Comparison of ENCODE assay signal across 34 cellular contexts in genomic region chr2:53821810-53822209, GRCh38.
"Had no signal": no experiment of that assay in that cellular context is flagged by ENCODE, and none has a peak within 500 bp of the region (broad histone marks: within the 10 kb centered on the region; RNA-seq: fewer than 3 reads in every experiment).

No MANE protein-coding gene starts in this region.

- H3K4me1 Mint-ChIP-seq: activated B cell treated with CpG ODN at 0.5 μM for 24 hours; activated CD4-positive, alpha-beta T cell treated with anti-CD3 and anti-CD28 coated beads, Interleukin-2, amount 10 ng/mL, durations not matched to agents 24 days and 14 days; activated naive CD8-positive, alpha-beta T cell treated with anti-CD3 and anti-CD28 coated beads for 36 hours; activated T-helper 17 cell treated with anti-CD3 and anti-CD28 coated beads, Interleukin-2, amount 50 U/mL, for 72 hours; T-cell had no signal

- H3K9me3 Mint-ChIP-seq: activated B cell treated with CpG ODN at 0.5 μM for 24 hours; activated CD4-positive, alpha-beta memory T cell treated with anti-CD3 and anti-CD28 coated beads for 36 hours; activated CD4-positive, alpha-beta T cell treated with anti-CD3 and anti-CD28 coated beads, Interleukin-2, amount 10 ng/mL, durations not matched to agents 24 days and 14 days; activated CD8-positive, alpha-beta T cell treated with anti-CD3 and anti-CD28 coated beads for 36 hours; activated naive CD4-positive, alpha-beta T cell treated with anti-CD3 and anti-CD28 coated beads for 36 hours; activated naive CD4-positive, alpha-beta T cell treated with anti-CD3 and anti-CD28 coated beads, Interleukin-2, amount 50 U/mL, for 72 hours; activated naive CD8-positive, alpha-beta T cell treated with anti-CD3 and anti-CD28 coated beads for 36 hours; activated T-cell treated with anti-CD3 and anti-CD28 coated beads, Interleukin-2, amount 50 U/mL, for 4 hours; activated T-cell treated with anti-CD3 and anti-CD28 coated beads, Interleukin-2, amount 50 U/mL, for 72 hours; activated T-helper 1 cell treated with anti-CD3 and anti-CD28 coated beads, Interleukin-12 subunit alpha, Interleukin-12 subunit beta, Interleukin-2, Interleukin-4 antibody, amounts not matched to agents 30 ng/mL and 10 ng/mL and 1 ng/mL, durations not matched to agents 14 hours and 24 hours and 36 hours; activated T-helper 17 cell treated with anti-CD3 and anti-CD28 coated beads, Interleukin-2, amount 50 U/mL, for 72 hours; T-cell; T-helper 2 cell treated with Interferon-gamma antibody and Interleukin-4, amounts not matched to agents 5 μg/mL and 100 μg/mL, for 36 hours had no signal

- H3K9me3 ChIP-seq: adrenal gland, body of pancreas, breast epithelium had no signal

- H3K4me1 ChIP-seq: breast epithelium had no signal

- ATAC-seq: activated CD8-positive, alpha-beta T cell treated with anti-CD3 and anti-CD28 coated beads for 36 hours; activated naive CD4-positive, alpha-beta T cell treated with anti-CD3 and anti-CD28 coated beads, Interleukin-2, amount 50 U/mL, for 72 hours; activated T-cell treated with anti-CD3 and anti-CD28 coated beads, Interleukin-2, amount 50 U/mL, for 4 hours; activated T-cell treated with anti-CD3 and anti-CD28 coated beads, Interleukin-2, amount 50 U/mL, for 72 hours; activated T-helper 17 cell treated with anti-CD3 and anti-CD28 coated beads, Interleukin-2, amount 50 U/mL, for 72 hours; body of pancreas; T-cell had no signal

- H3K4me3 Mint-ChIP-seq: activated B cell treated with CpG ODN at 0.5 μM for 24 hours; activated CD4-positive, alpha-beta memory T cell treated with anti-CD3 and anti-CD28 coated beads for 36 hours; activated CD4-positive, alpha-beta T cell treated with anti-CD3 and anti-CD28 coated beads, Interleukin-2, amount 10 ng/mL, durations not matched to agents 24 days and 14 days; activated CD8-positive, alpha-beta T cell treated with anti-CD3 and anti-CD28 coated beads for 36 hours; activated naive CD4-positive, alpha-beta T cell treated with anti-CD3 and anti-CD28 coated beads for 36 hours; activated naive CD8-positive, alpha-beta T cell treated with anti-CD3 and anti-CD28 coated beads for 36 hours; activated T-cell treated with anti-CD3 and anti-CD28 coated beads, Interleukin-2, amount 50 U/mL, for 4 hours; activated T-cell treated with anti-CD3 and anti-CD28 coated beads, Interleukin-2, amount 50 U/mL, for 72 hours; activated T-helper 1 cell treated with anti-CD3 and anti-CD28 coated beads, Interleukin-12 subunit alpha, Interleukin-12 subunit beta, Interleukin-2, Interleukin-4 antibody, amounts not matched to agents 30 ng/mL and 10 ng/mL and 1 ng/mL, durations not matched to agents 14 hours and 24 hours and 36 hours; activated T-helper 17 cell treated with anti-CD3 and anti-CD28 coated beads, Interleukin-2, amount 50 U/mL, for 72 hours; T-cell; T-helper 2 cell treated with Interferon-gamma antibody and Interleukin-4, amounts not matched to agents 5 μg/mL and 100 μg/mL, for 36 hours had no signal

- H3K27me3 ChIP-seq: adrenal gland, body of pancreas, brain microvascular endothelial cell, breast epithelium had no signal

- H3K27ac ChIP-seq: adrenal gland, body of pancreas, brain microvascular endothelial cell, breast epithelium, VCaP had no signal

- H3K27ac Mint-ChIP-seq: activated B cell treated with CpG ODN at 0.5 μM for 24 hours; activated CD4-positive, alpha-beta memory T cell treated with anti-CD3 and anti-CD28 coated beads for 36 hours; activated CD4-positive, alpha-beta T cell treated with anti-CD3 and anti-CD28 coated beads, Interleukin-2, amount 10 ng/mL, durations not matched to agents 24 days and 14 days; activated CD8-positive, alpha-beta T cell treated with anti-CD3 and anti-CD28 coated beads for 36 hours; activated naive CD4-positive, alpha-beta T cell treated with anti-CD3 and anti-CD28 coated beads for 36 hours; activated naive CD8-positive, alpha-beta T cell treated with anti-CD3 and anti-CD28 coated beads for 36 hours; activated T-cell treated with anti-CD3 and anti-CD28 coated beads, Interleukin-2, amount 50 U/mL, for 72 hours; activated T-helper 1 cell treated with anti-CD3 and anti-CD28 coated beads, Interleukin-12 subunit alpha, Interleukin-12 subunit beta, Interleukin-2, Interleukin-4 antibody, amounts not matched to agents 30 ng/mL and 10 ng/mL and 1 ng/mL, durations not matched to agents 14 hours and 24 hours and 36 hours; activated T-helper 17 cell treated with anti-CD3 and anti-CD28 coated beads, Interleukin-2, amount 50 U/mL, for 72 hours; T-cell; T-helper 2 cell treated with Interferon-gamma antibody and Interleukin-4, amounts not matched to agents 5 μg/mL and 100 μg/mL, for 36 hours had no signal

- H3K27me3 Mint-ChIP-seq: activated B cell treated with CpG ODN at 0.5 μM for 24 hours; activated CD4-positive, alpha-beta memory T cell treated with anti-CD3 and anti-CD28 coated beads for 36 hours; activated CD4-positive, alpha-beta T cell treated with anti-CD3 and anti-CD28 coated beads, Interleukin-2, amount 10 ng/mL, durations not matched to agents 24 days and 14 days; activated CD8-positive, alpha-beta T cell treated with anti-CD3 and anti-CD28 coated beads for 36 hours; activated naive CD8-positive, alpha-beta T cell treated with anti-CD3 and anti-CD28 coated beads for 36 hours; activated T-helper 17 cell treated with anti-CD3 and anti-CD28 coated beads, Interleukin-2, amount 50 U/mL, for 72 hours; T-cell had no signal

- H3K4me3 ChIP-seq: adrenal gland, body of pancreas, breast epithelium had no signal

- DNase-seq: activated B cell treated with CpG ODN at 0.5 μM for 24 hours; activated CD4-positive, alpha-beta memory T cell treated with anti-CD3 and anti-CD28 coated beads for 36 hours; activated CD4-positive, alpha-beta T cell treated with anti-CD3 and anti-CD28 coated beads for 4 hours; activated CD4-positive, alpha-beta T cell treated with anti-CD3 and anti-CD28 coated beads, Interleukin-2, amount 10 ng/mL, durations not matched to agents 24 days and 14 days; activated CD4-positive, alpha-beta T cell treated with anti-CD3 and anti-CD28 coated beads, Interleukin-2, amount 50 U/mL, for 1 hour; activated CD4-positive, alpha-beta T cell treated with anti-CD3 and anti-CD28 coated beads, Interleukin-2, amount 50 U/mL, for 4 hours; activated CD4-positive, CD25-positive, alpha-beta regulatory T cell treated with anti-CD3 and anti-CD28 coated beads, Interleukin-2, amount 50 U/mL, for 72 hours; activated CD8-positive, alpha-beta memory T cell treated with anti-CD3 and anti-CD28 coated beads, Interleukin-2, amount 50 U/mL, for 4 hours; activated CD8-positive, alpha-beta T cell treated with anti-CD3 and anti-CD28 coated beads for 36 hours; activated effector memory CD4-positive, alpha-beta T cell treated with anti-CD3 and anti-CD28 coated beads, Interleukin-2, amount 50 U/mL, for 16 hours; activated gamma-delta T cell treated with Interleukin-2 at 50 U/mL for 16 hours; activated naive CD4-positive, alpha-beta T cell; activated naive CD4-positive, alpha-beta T cell treated with anti-CD3 and anti-CD28 coated beads for 36 hours; activated naive CD4-positive, alpha-beta T cell treated with anti-CD3 and anti-CD28 coated beads, Interleukin-2, amount 50 U/mL, for 16 hours; activated naive CD8-positive, alpha-beta T cell treated with anti-CD3 and anti-CD28 coated beads for 36 hours; activated T-cell treated with anti-CD3 and anti-CD28 coated beads for 4 hours; activated T-cell treated with anti-CD3 and anti-CD28 coated beads, Interleukin-2, amount 50 U/mL, for 1 hour; activated T-cell treated with anti-CD3 and anti-CD28 coated beads, Interleukin-2, amount 50 U/mL, for 4 hours; activated T-cell treated with anti-CD3 and anti-CD28 coated beads, Interleukin-2, amount 50 U/mL, for 72 hours; adrenal gland; amniotic stem cell; aorta; body of pancreas; brain microvascular endothelial cell; central memory CD4-positive, alpha-beta T cell; T-cell; T-helper 2 cell; T-helper 9 cell had no signal
